1 cellular context compared by ENCODE assay signal in genomic region chr16:1088295-1089170, GRCh38.
TF ChIP-seq lines count a peak whose summit lies in the region.

No MANE protein-coding gene starts in this region.

TF ChIP-seq in HepG2, 621 proteins besides CTCF, POLR2A, EP300 and RAD21 (continued from another document and continues in another):
- TF ChIP-seq, protein P1, sequence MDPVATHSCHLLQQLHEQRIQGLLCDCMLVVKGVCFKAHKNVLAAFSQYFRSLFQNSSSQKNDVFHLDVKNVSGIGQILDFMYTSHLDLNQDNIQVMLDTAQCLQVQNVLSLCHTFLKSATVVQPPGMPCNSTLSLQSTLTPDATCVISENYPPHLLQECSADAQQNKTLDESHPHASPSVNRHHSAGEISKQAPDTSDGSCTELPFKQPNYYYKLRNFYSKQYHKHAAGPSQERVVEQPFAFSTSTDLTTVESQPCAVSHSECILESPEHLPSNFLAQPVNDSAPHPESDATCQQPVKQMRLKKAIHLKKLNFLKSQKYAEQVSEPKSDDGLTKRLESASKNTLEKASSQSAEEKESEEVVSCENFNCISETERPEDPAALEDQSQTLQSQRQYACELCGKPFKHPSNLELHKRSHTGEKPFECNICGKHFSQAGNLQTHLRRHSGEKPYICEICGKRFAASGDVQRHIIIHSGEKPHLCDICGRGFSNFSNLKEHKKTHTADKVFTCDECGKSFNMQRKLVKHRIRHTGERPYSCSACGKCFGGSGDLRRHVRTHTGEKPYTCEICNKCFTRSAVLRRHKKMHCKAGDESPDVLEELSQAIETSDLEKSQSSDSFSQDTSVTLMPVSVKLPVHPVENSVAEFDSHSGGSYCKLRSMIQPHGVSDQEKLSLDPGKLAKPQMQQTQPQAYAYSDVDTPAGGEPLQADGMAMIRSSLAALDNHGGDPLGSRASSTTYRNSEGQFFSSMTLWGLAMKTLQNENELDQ (CRISPR knock-in tag; IDR thresholded peaks at IDR 0.05; ENCODE audit: borderline replicate concordance), result no peak
- TF ChIP-seq ZBTB42 (CRISPR knock-in tag; IDR thresholded peaks at IDR 0.05) (no peak), ZSCAN25 (CRISPR knock-in tag; IDR thresholded peaks at IDR 0.05) (peak; percentile 49), GABPA (IDR thresholded peaks at IDR 0.05; ENCODE audit: low read depth, low read length) (no peak), GABPA (CRISPR knock-in tag; IDR thresholded peaks at IDR 0.05; ENCODE audit: low read depth) (0 out of 2 replicates have a peak, but pooled peaks have one; percentile 7), ZNF607 (CRISPR knock-in tag; IDR thresholded peaks at IDR 0.05; ENCODE audit: borderline replicate concordance) (no peak), BRCA1 (CRISPR knock-in tag; IDR thresholded peaks at IDR 0.05) (no peak), ZNF850 (CRISPR knock-in tag; conservative IDR thresholded peaks at IDR 0.05) (no peak), WIZ (CRISPR knock-in tag; IDR thresholded peaks at IDR 0.05) (no peak), HHEX (CRISPR knock-in tag; IDR thresholded peaks at IDR 0.05) (no peak), NFYC (CRISPR knock-in tag; IDR thresholded peaks at IDR 0.05) (no peak), TSC22D2 (CRISPR knock-in tag; IDR thresholded peaks at IDR 0.05; ENCODE audit: borderline replicate concordance) (no peak), ZNF124 (CRISPR knock-in tag; IDR thresholded peaks at IDR 0.05) (no peak), KAT7 (CRISPR knock-in tag; IDR thresholded peaks at IDR 0.05; ENCODE audit: borderline replicate concordance) (no peak), ZNF280B (CRISPR knock-in tag; IDR thresholded peaks at IDR 0.05; ENCODE audit: borderline replicate concordance) (no peak), FOXJ3 (CRISPR knock-in tag; IDR thresholded peaks at IDR 0.05; ENCODE audit: borderline replicate concordance) (no peak), ADNP (CRISPR knock-in tag; IDR thresholded peaks at IDR 0.05) (no peak), RFXANK (CRISPR knock-in tag; IDR thresholded peaks at IDR 0.05) (no peak), IRX3 (CRISPR knock-in tag; IDR thresholded peaks at IDR 0.05; ENCODE audit: borderline replicate concordance, low read depth) (no peak), ARID5B (CRISPR knock-in tag; IDR thresholded peaks at IDR 0.05) (peak; percentile 18; the same call in 1 of the 2 replicates), RFX3 (CRISPR knock-in tag; IDR thresholded peaks at IDR 0.05) (no peak), ZNF484 (CRISPR knock-in tag; IDR thresholded peaks at IDR 0.05; ENCODE audit: borderline replicate concordance, low read depth) (no peak), HMG20B (CRISPR knock-in tag; conservative IDR thresholded peaks at IDR 0.05) (no peak), GZF1 (CRISPR knock-in tag; IDR thresholded peaks at IDR 0.05) (no peak), RCOR2 (CRISPR knock-in tag; IDR thresholded peaks at IDR 0.05) (no peak), SOX6 (IDR thresholded peaks at IDR 0.05) (no peak), SOX6 (CRISPR knock-in tag; IDR thresholded peaks at IDR 0.05) (peak; percentile 69), RBM39 (IDR thresholded peaks at IDR 0.05; ENCODE audit: low read depth, low read length, poor library complexity, severe bottlenecking) (no peak), SAP130 (CRISPR knock-in tag; IDR thresholded peaks at IDR 0.05; ENCODE audit: low read depth) (peak; percentile 44), ZNF883 (CRISPR knock-in tag; IDR thresholded peaks at IDR 0.05; ENCODE audit: not compliant biosample characterization) (no peak), ELF4 (CRISPR knock-in tag; IDR thresholded peaks at IDR 0.05; ENCODE audit: borderline replicate concordance) (no peak), FOXA3 (CRISPR knock-in tag; IDR thresholded peaks at IDR 0.05) (no peak), PHF21A (CRISPR knock-in tag; IDR thresholded peaks at IDR 0.05) (peak; percentile 52; the same call in 1 of the 2 replicates), KDM2A (CRISPR knock-in tag; IDR thresholded peaks at IDR 0.05; ENCODE audit: borderline replicate concordance, low read depth) (peak; percentile 71; the same call in 1 of the 2 replicates), SOX5 (CRISPR knock-in tag; IDR thresholded peaks at IDR 0.05; ENCODE audit: borderline replicate concordance) (peak; percentile 40; the same call in 1 of the 2 replicates), RNF219 (CRISPR knock-in tag; IDR thresholded peaks at IDR 0.05) (no peak), HIVEP1 (CRISPR knock-in tag; IDR thresholded peaks at IDR 0.05) (no peak), ETV6 (CRISPR knock-in tag; conservative IDR thresholded peaks at IDR 0.05) (no peak), NR1H2 (CRISPR knock-in tag; IDR thresholded peaks at IDR 0.05; ENCODE audit: borderline replicate concordance, low read depth) (no peak), ZNF230 (CRISPR knock-in tag; IDR thresholded peaks at IDR 0.05) (no peak)
- TF ChIP-seq, protein P2, sequence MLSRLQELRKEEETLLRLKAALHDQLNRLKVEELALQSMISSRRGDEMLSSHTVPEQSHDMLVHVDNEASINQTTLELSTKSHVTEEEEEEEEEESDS (CRISPR knock-in tag; IDR thresholded peaks at IDR 0.05; ENCODE audit: borderline replicate concordance), result no peak
- TF ChIP-seq, protein P3, sequence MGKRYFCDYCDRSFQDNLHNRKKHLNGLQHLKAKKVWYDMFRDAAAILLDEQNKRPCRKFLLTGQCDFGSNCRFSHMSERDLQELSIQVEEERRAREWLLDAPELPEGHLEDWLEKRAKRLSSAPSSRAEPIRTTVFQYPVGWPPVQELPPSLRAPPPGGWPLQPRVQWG (CRISPR knock-in tag; IDR thresholded peaks at IDR 0.05; ENCODE audit: borderline replicate concordance, low read depth), result no peak
- TF ChIP-seq, protein P4, sequence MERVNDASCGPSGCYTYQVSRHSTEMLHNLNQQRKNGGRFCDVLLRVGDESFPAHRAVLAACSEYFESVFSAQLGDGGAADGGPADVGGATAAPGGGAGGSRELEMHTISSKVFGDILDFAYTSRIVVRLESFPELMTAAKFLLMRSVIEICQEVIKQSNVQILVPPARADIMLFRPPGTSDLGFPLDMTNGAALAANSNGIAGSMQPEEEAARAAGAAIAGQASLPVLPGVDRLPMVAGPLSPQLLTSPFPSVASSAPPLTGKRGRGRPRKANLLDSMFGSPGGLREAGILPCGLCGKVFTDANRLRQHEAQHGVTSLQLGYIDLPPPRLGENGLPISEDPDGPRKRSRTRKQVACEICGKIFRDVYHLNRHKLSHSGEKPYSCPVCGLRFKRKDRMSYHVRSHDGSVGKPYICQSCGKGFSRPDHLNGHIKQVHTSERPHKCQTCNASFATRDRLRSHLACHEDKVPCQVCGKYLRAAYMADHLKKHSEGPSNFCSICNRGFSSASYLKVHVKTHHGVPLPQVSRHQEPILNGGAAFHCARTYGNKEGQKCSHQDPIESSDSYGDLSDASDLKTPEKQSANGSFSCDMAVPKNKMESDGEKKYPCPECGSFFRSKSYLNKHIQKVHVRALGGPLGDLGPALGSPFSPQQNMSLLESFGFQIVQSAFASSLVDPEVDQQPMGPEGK (CRISPR knock-in tag; IDR thresholded peaks at IDR 0.05), result 0 out of 2 replicates have a peak, but pooled peaks have one; percentile 14
- TF ChIP-seq, protein P5, sequence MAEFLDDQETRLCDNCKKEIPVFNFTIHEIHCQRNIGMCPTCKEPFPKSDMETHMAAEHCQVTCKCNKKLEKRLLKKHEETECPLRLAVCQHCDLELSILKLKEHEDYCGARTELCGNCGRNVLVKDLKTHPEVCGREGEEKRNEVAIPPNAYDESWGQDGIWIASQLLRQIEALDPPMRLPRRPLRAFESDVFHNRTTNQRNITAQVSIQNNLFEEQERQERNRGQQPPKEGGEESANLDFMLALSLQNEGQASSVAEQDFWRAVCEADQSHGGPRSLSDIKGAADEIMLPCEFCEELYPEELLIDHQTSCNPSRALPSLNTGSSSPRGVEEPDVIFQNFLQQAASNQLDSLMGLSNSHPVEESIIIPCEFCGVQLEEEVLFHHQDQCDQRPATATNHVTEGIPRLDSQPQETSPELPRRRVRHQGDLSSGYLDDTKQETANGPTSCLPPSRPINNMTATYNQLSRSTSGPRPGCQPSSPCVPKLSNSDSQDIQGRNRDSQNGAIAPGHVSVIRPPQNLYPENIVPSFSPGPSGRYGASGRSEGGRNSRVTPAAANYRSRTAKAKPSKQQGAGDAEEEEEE (CRISPR knock-in tag; IDR thresholded peaks at IDR 0.05; ENCODE audit: borderline replicate concordance), result no peak
- TF ChIP-seq, protein P6, sequence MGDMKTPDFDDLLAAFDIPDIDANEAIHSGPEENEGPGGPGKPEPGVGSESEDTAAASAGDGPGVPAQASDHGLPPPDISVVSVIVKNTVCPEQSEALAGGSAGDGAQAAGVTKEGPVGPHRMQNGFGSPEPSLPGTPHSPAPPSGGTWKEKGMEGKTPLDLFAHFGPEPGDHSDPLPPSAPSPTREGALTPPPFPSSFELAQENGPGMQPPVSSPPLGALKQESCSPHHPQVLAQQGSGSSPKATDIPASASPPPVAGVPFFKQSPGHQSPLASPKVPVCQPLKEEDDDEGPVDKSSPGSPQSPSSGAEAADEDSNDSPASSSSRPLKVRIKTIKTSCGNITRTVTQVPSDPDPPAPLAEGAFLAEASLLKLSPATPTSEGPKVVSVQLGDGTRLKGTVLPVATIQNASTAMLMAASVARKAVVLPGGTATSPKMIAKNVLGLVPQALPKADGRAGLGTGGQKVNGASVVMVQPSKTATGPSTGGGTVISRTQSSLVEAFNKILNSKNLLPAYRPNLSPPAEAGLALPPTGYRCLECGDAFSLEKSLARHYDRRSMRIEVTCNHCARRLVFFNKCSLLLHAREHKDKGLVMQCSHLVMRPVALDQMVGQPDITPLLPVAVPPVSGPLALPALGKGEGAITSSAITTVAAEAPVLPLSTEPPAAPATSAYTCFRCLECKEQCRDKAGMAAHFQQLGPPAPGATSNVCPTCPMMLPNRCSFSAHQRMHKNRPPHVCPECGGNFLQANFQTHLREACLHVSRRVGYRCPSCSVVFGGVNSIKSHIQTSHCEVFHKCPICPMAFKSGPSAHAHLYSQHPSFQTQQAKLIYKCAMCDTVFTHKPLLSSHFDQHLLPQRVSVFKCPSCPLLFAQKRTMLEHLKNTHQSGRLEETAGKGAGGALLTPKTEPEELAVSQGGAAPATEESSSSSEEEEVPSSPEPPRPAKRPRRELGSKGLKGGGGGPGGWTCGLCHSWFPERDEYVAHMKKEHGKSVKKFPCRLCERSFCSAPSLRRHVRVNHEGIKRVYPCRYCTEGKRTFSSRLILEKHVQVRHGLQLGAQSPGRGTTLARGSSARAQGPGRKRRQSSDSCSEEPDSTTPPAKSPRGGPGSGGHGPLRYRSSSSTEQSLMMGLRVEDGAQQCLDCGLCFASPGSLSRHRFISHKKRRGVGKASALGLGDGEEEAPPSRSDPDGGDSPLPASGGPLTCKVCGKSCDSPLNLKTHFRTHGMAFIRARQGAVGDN (CRISPR knock-in tag; IDR thresholded peaks at IDR 0.05), result peak; percentile 42
